In the genomic region with DNA sequence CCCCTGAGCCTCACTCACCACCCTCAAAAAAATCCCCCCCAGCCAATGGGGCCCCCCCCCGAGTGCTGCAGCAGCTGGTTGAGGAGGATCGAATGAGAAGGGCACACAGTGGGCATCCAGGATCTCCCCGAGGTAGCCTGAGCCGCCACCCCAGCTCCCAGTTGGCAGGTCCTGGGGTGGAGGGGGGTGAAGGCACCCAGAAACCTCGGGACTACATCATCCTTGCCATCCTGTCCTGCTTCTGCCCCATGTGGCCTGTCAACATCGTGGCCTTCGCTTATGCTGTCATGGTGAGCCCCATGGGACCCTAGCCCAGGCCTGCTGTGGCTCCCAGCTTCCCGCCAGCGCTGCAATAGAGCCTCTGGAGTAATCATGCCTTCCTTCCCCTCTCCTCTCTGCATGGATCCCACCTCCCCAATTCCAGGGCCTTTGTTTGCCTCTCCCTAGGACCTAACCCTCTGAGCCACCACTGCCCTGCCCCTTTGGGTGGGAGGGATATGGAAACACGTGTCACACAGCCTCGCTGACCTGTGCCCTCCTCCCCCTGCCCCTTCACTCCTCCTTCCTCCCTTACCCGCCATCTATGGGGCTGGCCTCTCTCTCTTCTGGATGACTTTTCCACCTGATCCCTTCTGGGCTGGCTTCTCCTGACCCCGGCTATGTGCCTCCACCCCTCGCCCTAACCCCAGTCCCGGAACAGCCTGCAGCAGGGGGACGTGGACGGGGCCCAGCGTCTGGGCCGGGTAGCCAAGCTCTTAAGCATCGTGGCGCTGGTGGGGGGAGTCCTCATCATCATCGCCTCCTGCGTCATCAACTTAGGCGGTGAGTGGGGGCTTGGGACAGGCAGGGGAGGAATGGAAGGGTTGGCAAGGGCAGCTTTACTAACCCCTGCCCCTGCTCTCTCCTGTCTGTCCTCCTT, we compare ENCODE assay signal across 1 cellular context.
TF ChIP-seq lines count a peak whose summit lies in the region.

No MANE protein-coding gene starts in this region.

TF ChIP-seq in SK-N-SH treated with all-trans-retinoic acid at 6 μM for 48 hours, 23 proteins besides CTCF, POLR2A, EP300 and RAD21 (continued from another document):
- no peak for TF ChIP-seq TSHZ2 (CRISPR knock-in tag; IDR thresholded peaks at IDR 0.05)
- TF ChIP-seq CSRNP3 (CRISPR knock-in tag; IDR thresholded peaks at IDR 0.05), result no peak
- TF ChIP-seq RARB (CRISPR knock-in tag; IDR thresholded peaks at IDR 0.05), result no peak
- TF ChIP-seq ARNTL (CRISPR knock-in tag; IDR thresholded peaks at IDR 0.05; ENCODE audit: borderline replicate concordance, low read depth), result no peak
- no peak for TF ChIP-seq ZNF565 (CRISPR knock-in tag; conservative IDR thresholded peaks at IDR 0.05; ENCODE audit: low read depth)
- no peak for TF ChIP-seq CREB5 (CRISPR knock-in tag; IDR thresholded peaks at IDR 0.05; ENCODE audit: low read depth)
- TF ChIP-seq, protein P1, sequence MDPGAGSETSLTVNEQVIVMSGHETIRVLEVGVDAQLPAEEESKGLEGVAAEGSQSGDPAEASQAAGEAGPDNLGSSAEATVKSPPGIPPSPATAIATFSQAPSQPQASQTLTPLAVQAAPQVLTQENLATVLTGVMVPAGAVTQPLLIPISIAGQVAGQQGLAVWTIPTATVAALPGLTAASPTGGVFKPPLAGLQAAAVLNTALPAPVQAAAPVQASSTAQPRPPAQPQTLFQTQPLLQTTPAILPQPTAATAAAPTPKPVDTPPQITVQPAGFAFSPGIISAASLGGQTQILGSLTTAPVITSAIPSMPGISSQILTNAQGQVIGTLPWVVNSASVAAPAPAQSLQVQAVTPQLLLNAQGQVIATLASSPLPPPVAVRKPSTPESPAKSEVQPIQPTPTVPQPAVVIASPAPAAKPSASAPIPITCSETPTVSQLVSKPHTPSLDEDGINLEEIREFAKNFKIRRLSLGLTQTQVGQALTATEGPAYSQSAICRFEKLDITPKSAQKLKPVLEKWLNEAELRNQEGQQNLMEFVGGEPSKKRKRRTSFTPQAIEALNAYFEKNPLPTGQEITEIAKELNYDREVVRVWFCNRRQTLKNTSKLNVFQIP (CRISPR knock-in tag; IDR thresholded peaks at IDR 0.05; ENCODE audit: borderline replicate concordance, low read depth), result no peak
- TF ChIP-seq OSR1 (CRISPR knock-in tag; IDR thresholded peaks at IDR 0.05), result no peak
- no peak for TF ChIP-seq BACH2 (CRISPR knock-in tag; IDR thresholded peaks at IDR 0.05; ENCODE audit: borderline replicate concordance)
- no peak for TF ChIP-seq ZNF70 (CRISPR knock-in tag; IDR thresholded peaks at IDR 0.05)
- no peak for TF ChIP-seq ZFP30 (CRISPR knock-in tag; IDR thresholded peaks at IDR 0.05)
- no peak for TF ChIP-seq ZC3H10 (CRISPR knock-in tag; IDR thresholded peaks at IDR 0.05)
